ENCODE assay signal across 8 cellular contexts in genomic region chr5:94618493-94619328, GRCh38. TPM values are rescaled to one million over a fixed set of nuclear protein-coding genes. Genes with fewer than 3 reads are reported as not detected.
DNase-seq lines count a peak whose midpoint lies in the region; FAIRE-seq and TF ChIP-seq lines count a peak whose summit lies in the region.

TSS of gene KIAA0825 (minus strand) at chr5:94618604. CDS start at chr5:94537126, 81,478 bp downstream.
TSS of gene SLF1 (plus strand) at chr5:94618669. CDS start at chr5:94628811, 10,142 bp downstream.

- no peaks in the 10 kb centered on the region for H3K79me1 ChIP-seq in neuronal stem cell (ENCODE audit: low read depth, low read length)

- H2BK5ac ChIP-seq in neuronal stem cell (ENCODE audit: low read length) = peak within 1 kb of the TSS; percentile 90

- peak within 1 kb of the TSS; percentile 70; the same call in 1 of the 2 replicates for H3K27ac ChIP-seq in MM.1S (ENCODE audit: low read length)
- peak within 1 kb of the TSS; percentile 90 for H3K27ac ChIP-seq in neuronal stem cell (replicated peaks; ENCODE audit: low read length)
- H3K27ac ChIP-seq in subcutaneous abdominal adipose tissue (ENCODE audit: low read depth, low read length) = peak within 1 kb of the TSS; percentile 81

- WGBS in neuronal stem cell (ENCODE audit: extremely low coverage in 2 of 2, insufficient read length in 2 of 2, insufficient replicate concordance in 1 of 2), 2 donors = no CpG with 5 or more reads among the region's 63 CpGs

- H3K9ac ChIP-seq in MM.1S (ENCODE audit: low read length) = peak within 1 kb of the TSS; percentile 62
- H3K9ac ChIP-seq in neuronal stem cell (ENCODE audit: low read depth, low read length, poor library complexity) = peak within 1 kb of the TSS; percentile 94
- peak within 1 kb of the TSS; percentile 80 to 90 (median 85) for H3K9ac ChIP-seq in subcutaneous abdominal adipose tissue (ENCODE audit: low read length in 5 of 5)

- DNase-seq in HAP-1 (ENCODE audit: low spot score in 2 of 2) (peak; percentile 86 to 91), MM.1S (peak; percentile 93), SIG-M5 (lab: John Stamatoyannopoulos, UW) (peak; percentile 58), frontal cortex (ENCODE audit: low spot score in 2 of 2) (peak; percentile 69 to 76), neuronal stem cell (ENCODE audit: low spot score) (peak; percentile 79)
- peak; percentile 60 to 71 (median 64) for DNase-seq in activated naive CD4-positive, alpha-beta T cell (lab: John Stamatoyannopoulos, UW)

- H3K23ac ChIP-seq in neuronal stem cell (ENCODE audit: low read depth, low read length, poor library complexity) = peak within 1 kb of the TSS; percentile 80

- no peaks in the 10 kb centered on the region for H4K20me1 ChIP-seq in MM.1S (ENCODE audit: insufficient read depth, low read length)

- H3K14ac ChIP-seq in neuronal stem cell (ENCODE audit: low read length) = peak within 1 kb of the TSS; percentile 31

- no peak within 1 kb of the TSS for H2BK12ac ChIP-seq in neuronal stem cell (ENCODE audit: low read length)

- H3K4me3 ChIP-seq in HAP-1 (peak within 1 kb of the TSS; percentile 76), MM.1S (ENCODE audit: low read length) (peak within 1 kb of the TSS; percentile 77), neuronal stem cell (ENCODE audit: low read length in 2 of 2) (peak within 1 kb of the TSS; percentile 71 to 99), subcutaneous abdominal adipose tissue (ENCODE audit: low read depth in 1 of 5, low read length in 5 of 5) (peak within 1 kb of the TSS; percentile 90 to 99 (median 99))

- H3K27me3 ChIP-seq in HAP-1 (ENCODE audit: low read depth) (no peaks in the 10 kb centered on the region), MM.1S (replicated peaks; ENCODE audit: insufficient read depth, low read length) (no peaks in the 10 kb centered on the region), neuronal stem cell (ENCODE audit: control insufficient read depth in 3 of 3, insufficient read depth in 3 of 3, low read depth in 1 of 3, low read length in 3 of 3) (no peaks in the 10 kb centered on the region), subcutaneous abdominal adipose tissue (ENCODE audit: control insufficient read depth in 5 of 5, insufficient read depth in 4 of 5, low read length in 5 of 5) (no peaks in the 10 kb centered on the region)

- peaks cover 54% of the 10 kb centered on the region for H3K4me1 ChIP-seq in HAP-1
- H3K4me1 ChIP-seq in MM.1S (ENCODE audit: low read length) = 0 out of 2 replicates have a peak, but pooled peaks cover 9% of the 10 kb centered on the region
- peaks cover 1 to 4% of the 10 kb centered on the region in 2 donors for H3K4me1 ChIP-seq in neuronal stem cell (ENCODE audit: control insufficient read depth in 2 of 2, insufficient read depth in 1 of 2, low read depth in 1 of 2, low read length in 2 of 2)
- H3K4me1 ChIP-seq in subcutaneous abdominal adipose tissue (ENCODE audit: control insufficient read depth in 5 of 5, insufficient read depth in 5 of 5, low read length in 5 of 5) = peaks cover 0 to 19% (median 15%) of the 10 kb centered on the region in 5 donors

- no peak for TF ChIP-seq CTCF in MM.1S (IDR thresholded peaks at IDR 0.05; ENCODE audit: low read length)

- peak within 1 kb of the TSS; percentile 82 for H4K8ac ChIP-seq in neuronal stem cell (ENCODE audit: low read depth, low read length)

- no peaks in the 10 kb centered on the region for H3K9me2 ChIP-seq in MM.1S (replicated peaks; ENCODE audit: insufficient read depth, low read length)

- H3K4ac ChIP-seq in neuronal stem cell (ENCODE audit: low read length) = no peak within 1 kb of the TSS

- no peaks in the 10 kb centered on the region for H3K36me3 ChIP-seq in HAP-1 (replicated peaks)
- H3K36me3 ChIP-seq in MM.1S (replicated peaks; ENCODE audit: insufficient read depth, low read length) = no peaks in the 10 kb centered on the region
- no peaks in the 10 kb centered on the region for H3K36me3 ChIP-seq in neuronal stem cell (replicated peaks in 1 of 2; ENCODE audit: control insufficient read depth in 2 of 2, insufficient read depth in 2 of 2, low read length in 2 of 2)
- H3K36me3 ChIP-seq in subcutaneous abdominal adipose tissue (ENCODE audit: control insufficient read depth in 5 of 5, insufficient read depth in 5 of 5, low read length in 5 of 5) = no peaks in the 10 kb centered on the region

- peak within 1 kb of the TSS; percentile 96 for H2AFZ ChIP-seq in MM.1S (ENCODE audit: low read length)
- H2AFZ ChIP-seq in neuronal stem cell (ENCODE audit: low read length) = peak within 1 kb of the TSS; percentile 95

- peaks cover 54% of the 10 kb centered on the region for H3K79me2 ChIP-seq in MM.1S (ENCODE audit: low read length)

- peaks cover 11% of the 10 kb centered on the region for H3F3A ChIP-seq in MM.1S (ENCODE audit: insufficient read depth, low read length)

- H2AK5ac ChIP-seq in neuronal stem cell (ENCODE audit: low read depth, low read length) = no peak within 1 kb of the TSS

- H3K9me3 ChIP-seq in HAP-1 (no peaks in the 10 kb centered on the region), MM.1S (replicated peaks; ENCODE audit: insufficient read depth, low read length) (no peaks in the 10 kb centered on the region), neuronal stem cell (replicated peaks in 1 of 2; ENCODE audit: control insufficient read depth in 2 of 2, insufficient read depth in 1 of 2, low read depth in 1 of 2, low read length in 2 of 2) (no peaks in the 10 kb centered on the region), subcutaneous abdominal adipose tissue (ENCODE audit: control insufficient read depth in 5 of 5, low read length in 5 of 5) (no peaks in the 10 kb centered on the region)

- H3K4me2 ChIP-seq in MM.1S (ENCODE audit: low read depth, low read length) = peak within 1 kb of the TSS; percentile 96
- H3K4me2 ChIP-seq in neuronal stem cell (ENCODE audit: insufficient read depth, low read length, poor library complexity, severe bottlenecking) = peak within 1 kb of the TSS; percentile 54

- in situ Hi-C loops in HAP-1 (cut with MboI; ENCODE audit: low sequenced_read_pairs) = no loop called here

- no peak within 1 kb of the TSS for H2BK120ac ChIP-seq in neuronal stem cell (ENCODE audit: low read depth, low read length)

- H3K18ac ChIP-seq in neuronal stem cell (ENCODE audit: low read length) = peak within 1 kb of the TSS; percentile 92

- H2BK15ac ChIP-seq in neuronal stem cell (ENCODE audit: low read length) = no peak within 1 kb of the TSS

- FAIRE-seq in G401.6 (lab: Jason Lieb, UNC) (peak; percentile 87), frontal cortex (lab: Jason Lieb, UNC) (no peak)

- H4K91ac ChIP-seq in neuronal stem cell (ENCODE audit: low read depth, low read length, poor library complexity) = no peak within 1 kb of the TSS

RNA-seq across cellular contexts. Expression of gene KIAA0825, which starts in this region (rescaled TPM):
- 41.2 TPM for total RNA-seq in frontal cortex
- 0.78 TPM for polyA plus RNA-seq in neuronal stem cell (2013, experiment 1 of 2)
- polyA plus RNA-seq in neuronal stem cell (2013, experiment 2 of 2) = 0.83 TPM

RNA-seq across cellular contexts. Expression of gene SLF1, which starts in this region (rescaled TPM):
- total RNA-seq in frontal cortex = 92.5 TPM
- polyA plus RNA-seq in neuronal stem cell (2013, experiment 1 of 2) = 20.3 TPM
- polyA plus RNA-seq in neuronal stem cell (2013, experiment 2 of 2) = 19.5 TPM

Comparison
In these comparisons a context has a peak if more than half of its experiments do, and no peak if none do; other contexts are left out.
1. Peak in every context shown above with its lines: DNase-seq, H3K4me3 ChIP-seq and H3K27ac ChIP-seq.